22 cellular contexts compared by ENCODE assay signal in the genomic region with DNA sequence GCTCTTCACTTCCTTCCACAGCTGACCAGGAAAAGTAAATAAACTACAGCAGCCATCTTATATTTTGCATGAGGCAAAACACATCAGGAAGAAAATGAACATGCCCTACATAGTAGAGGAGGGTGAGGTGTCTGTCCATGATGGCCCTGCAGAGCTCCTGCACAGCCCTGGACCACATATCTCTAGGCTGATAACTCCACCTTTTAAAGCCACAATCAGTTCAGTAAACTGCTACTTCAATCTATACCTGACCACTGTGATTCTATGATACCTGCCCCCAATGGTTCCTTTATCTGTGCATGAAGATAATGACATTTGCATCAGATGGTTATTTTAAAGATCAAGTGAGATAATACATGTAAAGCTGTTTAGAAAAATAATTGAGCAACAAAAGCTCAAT.
"Had no signal": no experiment of that assay in that cellular context is flagged by ENCODE, and none has a peak within 500 bp of the region (broad histone marks: within the 10 kb centered on the region; RNA-seq: fewer than 3 reads in every experiment).

No MANE protein-coding gene starts in this region.

- H3K27ac ChIP-seq: SJSA1, SK-N-MC had no signal

- H3K9me3 Mint-ChIP-seq: IgD-negative memory B cell had no signal

- H3K4me3 ChIP-seq: SJSA1, SK-N-MC had no signal

- H3K4me1 ChIP-seq: SJSA1 had no signal

- DNase-seq: KBM-7, MV-4-11, NCI-H1048, NCI-H1105 treated with DMSO at 0.1 percent for 48 hours, NCI-H1417 treated with DMSO at 0.1 percent for 48 hours, NCI-H187, NCI-H2029, NCI-H2081 treated with DMSO at 0.1 percent for 48 hours, NCI-H2171, NCI-H226, NCI-H446, NCI-H510A, NCI-H524 treated with DMSO at 0.1 percent for 48 hours, NCI-H69, NCI-H774, Right ventricle myocardium superior, RPMI8226, SIG-M5 had no signal

- H3K27me3 Mint-ChIP-seq: IgD-negative memory B cell had no signal

- H3K9me3 ChIP-seq: SJSA1 had no signal

- H3K27ac Mint-ChIP-seq: IgD-negative memory B cell had no signal

- FAIRE-seq: RCC 7860 had no signal

- H3K4me3 Mint-ChIP-seq: IgD-negative memory B cell had no signal

- H3K27me3 ChIP-seq: SJSA1 had no signal

- H3K4me1 Mint-ChIP-seq: IgD-negative memory B cell had no signal
